ENCODE assay signal across 8 cellular contexts in the genomic region with DNA sequence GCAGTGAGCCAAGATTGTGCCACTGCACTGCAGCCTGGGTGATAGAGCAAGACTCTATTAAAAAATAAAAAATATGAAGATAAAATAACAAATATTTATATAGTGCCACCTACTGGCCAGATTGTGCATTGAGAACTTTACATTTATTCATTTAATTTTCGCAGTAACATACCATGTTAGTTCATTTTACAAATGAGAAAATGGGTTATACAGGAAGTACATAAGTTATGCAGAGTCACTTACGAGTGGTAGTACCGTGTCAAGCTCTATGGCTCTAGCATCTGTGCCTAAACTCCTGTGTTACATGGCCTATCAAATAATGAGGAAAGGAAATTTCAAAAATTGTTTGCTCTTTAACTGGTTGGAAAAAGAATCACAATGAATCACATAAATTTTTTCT. TPM values are rescaled to one million over a fixed set of nuclear protein-coding genes. Genes with fewer than 3 reads are reported as not detected.
DNase-seq lines count a peak whose midpoint lies in the region; ATAC-seq, FAIRE-seq and TF ChIP-seq lines count a peak whose summit lies in the region.

No MANE protein-coding gene starts in this region.

- intact Hi-C loops in A673 (cut with micrococcal nuclease; ENCODE audit: unreplicated experiment), result no loop called here

- 50 to 72% (median 68%) methylated on average over 3 of the region's 3 CpGs for WGBS in small intestine, 3 donors

- no TSS peak for BruUV-seq in A673 (replicated peaks; lab: Mats Ljungman, UMichigan)

- FAIRE-seq in small intestine (lab: Jason Lieb, UNC), result no peak

- H3K4me3 ChIP-seq in A673 (ENCODE audit: low read depth, low read length, poor library complexity, severe bottlenecking) (no peak overlapping the region), fibroblast of mammary gland (ENCODE audit: control insufficient read depth, low read depth, low read length) (no peak overlapping the region), small intestine (ENCODE audit: low read depth in 1 of 2, low read length in 2 of 2) (no peak overlapping the region)

- no peaks in the 10 kb centered on the region for H3K27me3 ChIP-seq in A673 (replicated peaks; ENCODE audit: insufficient read depth, low read depth, low read length, poor library complexity)
- H3K27me3 ChIP-seq in small intestine (ENCODE audit: control insufficient read depth in 2 of 2, insufficient read depth in 2 of 2, low read length in 2 of 2), result no peaks in the 10 kb centered on the region

- peaks cover 3% of the 10 kb centered on the region for H3K4me1 ChIP-seq in A673 (ENCODE audit: insufficient read depth, low read length, poor library complexity, severe bottlenecking)
- H3K4me1 ChIP-seq in small intestine (ENCODE audit: control insufficient read depth in 2 of 2, insufficient read depth in 1 of 2, low read depth in 1 of 2, low read length in 1 of 2), result no peaks in the 10 kb centered on the region

- H3K27ac ChIP-seq in A673 (ENCODE audit: low read depth, low read length, poor library complexity, severe bottlenecking), result no peak overlapping the region
- no peak overlapping the region for H3K27ac ChIP-seq in small intestine (ENCODE audit: low read depth in 1 of 2, low read length in 1 of 2)

- H3K36me3 ChIP-seq in A673 (ENCODE audit: insufficient read depth, low read length, poor library complexity, severe bottlenecking) (peaks cover 92% of the 10 kb centered on the region), small intestine (ENCODE audit: control insufficient read depth in 2 of 2, insufficient read depth in 2 of 2, low read length in 2 of 2) (peaks cover 5 to 10% of the 10 kb centered on the region in 2 donors)

- DNase-seq in A673 (ENCODE audit: low spot score) (peak; percentile 57), GM10266 (ENCODE audit: extremely low spot score) (peak; percentile 19), RPMI7951 (ENCODE audit: low read depth) (peak; percentile 31), fibroblast of mammary gland (ENCODE audit: low read depth) (peak; percentile 44), small intestine (peak; percentile 6), NCI-H524 treated with DMSO at 0.1 percent for 48 hours (lab: John Stamatoyannopoulos, UW) (no peak), NK-92 (lab: John Stamatoyannopoulos, UW; ENCODE audit: unreplicated experiment) (no peak)

- TF ChIP-seq CTCF in A673 (conservative IDR thresholded peaks at IDR 0.05; ENCODE audit: low read depth, low read length), result peak; percentile 66
- peak; percentile 39 for TF ChIP-seq CTCF in GM10266 (IDR thresholded peaks at IDR 0.05; ENCODE audit: control insufficient read depth, insufficient read depth, low read depth, missing control alignments)
- TF ChIP-seq CTCF in fibroblast of mammary gland (conservative IDR thresholded peaks at IDR 0.05; ENCODE audit: control insufficient read depth, insufficient read depth, low read depth, low read length), result peak; percentile 34

- CTCF ChIA-PET in A673 (lab: Charles Lee), result no interaction called here

- H3K9me3 ChIP-seq in A673 (ENCODE audit: low read depth, low read length, poor library complexity, severe bottlenecking) (no peaks in the 10 kb centered on the region), small intestine (ENCODE audit: control insufficient read depth, low read depth) (no peaks in the 10 kb centered on the region)

- POLR2A ChIA-PET in A673 (lab: Charles Lee; ENCODE audit: low non-redundant PET), result no interaction called here

- ATAC-seq in HG02798 (IDR thresholded peaks at IDR 0.05; ENCODE audit: poor library complexity, unreplicated experiment), result no peak

RNA-seq across cellular contexts. Expression of gene RIF1, which starts 27.9 kb away (rescaled TPM):
- total RNA-seq in A673 (2021), result 111 and 112 TPM in 2 replicates
- total RNA-seq in RPMI7951 (2014; rRNA removed; shearing (Covaris generic)), result 31.5 and 36.2 TPM in 2 replicates
- 1 to 10 TPM; 1.9 to 4.2 (median 2.0) TPM for polyA plus RNA-seq in small intestine

Comparison
In these comparisons a context has a peak if more than half of its experiments do, and no peak if none do; other contexts are left out.
1. DNase-seq: peak in A673 (single experiment), GM10266 (single experiment), RPMI7951 (single experiment), fibroblast of mammary gland (single experiment) and small intestine (single experiment); none in NCI-H524 treated with DMSO at 0.1 percent for 48 hours (single experiment) and NK-92 (single experiment).
2. Peak in every context shown above with its lines, with median percentiles within 50 percentile points of each other: CTCF ChIP-seq.